1 cellular context compared by ENCODE assay signal in the genomic region with DNA sequence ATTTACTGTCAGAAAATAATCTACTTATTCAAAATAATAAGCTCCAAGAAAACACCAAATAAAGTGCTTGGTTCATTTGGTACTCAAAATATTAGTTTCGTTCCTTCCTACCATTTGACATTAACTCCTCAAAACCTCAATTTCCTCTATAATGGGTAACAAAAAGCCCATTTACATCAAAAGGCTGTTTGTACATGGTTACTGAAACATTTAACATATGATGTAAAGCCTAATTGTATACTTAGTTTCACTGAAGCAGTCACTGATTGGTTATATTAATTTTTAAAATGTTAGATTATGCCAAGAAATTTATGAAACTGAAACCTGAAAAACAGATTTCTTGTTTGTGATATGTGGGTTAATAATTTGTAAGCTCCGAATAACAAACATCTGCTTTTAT.
TF ChIP-seq lines count a peak whose summit lies in the region.

No MANE protein-coding gene starts in this region.

TF ChIP-seq in A549, 52 proteins besides CTCF, POLR2A, EP300 and RAD21 (continued from another document):
- TF ChIP-seq, protein P1, sequence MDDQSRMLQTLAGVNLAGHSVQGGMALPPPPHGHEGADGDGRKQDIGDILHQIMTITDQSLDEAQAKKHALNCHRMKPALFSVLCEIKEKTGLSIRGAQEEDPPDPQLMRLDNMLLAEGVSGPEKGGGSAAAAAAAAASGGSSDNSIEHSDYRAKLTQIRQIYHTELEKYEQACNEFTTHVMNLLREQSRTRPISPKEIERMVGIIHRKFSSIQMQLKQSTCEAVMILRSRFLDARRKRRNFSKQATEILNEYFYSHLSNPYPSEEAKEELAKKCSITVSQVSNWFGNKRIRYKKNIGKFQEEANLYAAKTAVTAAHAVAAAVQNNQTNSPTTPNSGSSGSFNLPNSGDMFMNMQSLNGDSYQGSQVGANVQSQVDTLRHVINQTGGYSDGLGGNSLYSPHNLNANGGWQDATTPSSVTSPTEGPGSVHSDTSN (IDR thresholded peaks at IDR 0.05): no peak
- TF ChIP-seq, protein P2, sequence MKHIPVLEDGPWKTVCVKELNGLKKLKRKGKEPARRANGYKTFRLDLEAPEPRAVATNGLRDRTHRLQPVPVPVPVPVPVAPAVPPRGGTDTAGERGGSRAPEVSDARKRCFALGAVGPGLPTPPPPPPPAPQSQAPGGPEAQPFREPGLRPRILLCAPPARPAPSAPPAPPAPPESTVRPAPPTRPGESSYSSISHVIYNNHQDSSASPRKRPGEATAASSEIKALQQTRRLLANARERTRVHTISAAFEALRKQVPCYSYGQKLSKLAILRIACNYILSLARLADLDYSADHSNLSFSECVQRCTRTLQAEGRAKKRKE (CRISPR knock-in tag; IDR thresholded peaks at IDR 0.05; ENCODE audit: low read depth): no peak
- TF ChIP-seq HOXA7 (CRISPR knock-in tag; IDR thresholded peaks at IDR 0.05): no peak
- no peak for TF ChIP-seq ZSCAN20 (CRISPR knock-in tag; IDR thresholded peaks at IDR 0.05)
